Comparison of ENCODE assay signal across 24 cellular contexts in the genomic region with DNA sequence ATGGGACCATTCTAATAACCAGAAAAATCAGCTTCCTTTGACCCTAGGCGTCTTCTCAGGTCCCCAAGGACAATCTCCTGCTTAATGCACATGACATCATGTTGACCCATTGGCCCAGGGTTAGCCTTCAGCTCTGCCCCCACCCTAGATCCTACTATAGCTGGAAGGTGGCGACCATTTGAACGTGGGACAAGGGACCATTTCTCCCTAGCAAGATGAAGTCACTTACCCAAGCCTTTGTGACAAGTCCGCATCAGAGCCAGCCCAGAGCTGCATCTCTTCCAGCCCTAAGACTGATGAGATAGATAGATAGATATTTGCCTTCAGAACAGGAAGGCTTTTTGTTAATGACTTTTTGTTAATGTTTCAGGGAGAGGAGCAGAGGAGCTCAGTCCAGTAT.
"Had no signal": no experiment of that assay in that cellular context is flagged by ENCODE, and none has a peak within 500 bp of the region (broad histone marks: within the 10 kb centered on the region; RNA-seq: fewer than 3 reads in every experiment).

No MANE protein-coding gene starts in this region.

- H3K36me3 ChIP-seq: MG63, Peyer's patch, SJCRH30 had no signal

- H3K9ac ChIP-seq: KMS-11, SK-N-SH had no signal

- FAIRE-seq: astrocyte had no signal

- H3K4me2 ChIP-seq: KMS-11, SK-N-SH had no signal

- H3K4me3 Mint-ChIP-seq: activated CD4-positive, alpha-beta memory T cell treated with anti-CD3 and anti-CD28 coated beads, Interleukin-2, amount 10 ng/mL, durations not matched to agents 7 days and 5 days; activated CD4-positive, alpha-beta T cell treated with anti-CD3 and anti-CD28 coated beads for 36 hours; activated naive CD8-positive, alpha-beta T cell; activated T-cell treated with anti-CD3 and anti-CD28 coated beads, Interleukin-2, amount 50 U/mL, for 4 hours; brain; central memory CD8-positive, alpha-beta T cell had no signal

- ATAC-seq: activated CD4-positive, alpha-beta T cell treated with anti-CD3 and anti-CD28 coated beads for 36 hours; activated T-cell treated with anti-CD3 and anti-CD28 coated beads, Interleukin-2, amount 50 U/mL, for 4 hours had no signal

- DNase-seq: activated CD4-positive, alpha-beta memory T cell treated with anti-CD3 and anti-CD28 coated beads, Interleukin-2, amount 10 ng/mL, durations not matched to agents 7 days and 5 days; activated CD4-positive, alpha-beta T cell treated with anti-CD3 and anti-CD28 coated beads for 36 hours; activated CD4-positive, alpha-beta T cell treated with anti-CD3 and anti-CD28 coated beads, Interleukin-2, amount 50 U/mL, for 1 hour; activated effector memory CD4-positive, alpha-beta T cell treated with anti-CD3 and anti-CD28 coated beads, Interleukin-2, amount 50 U/mL, for 16 hours; activated naive CD4-positive, alpha-beta T cell treated with Interleukin-2 at 50 U/mL for 16 hours; activated T-cell treated with anti-CD3 and anti-CD28 coated beads, Interleukin-2, amount 50 U/mL, for 4 hours; amygdala; MG63; MV-4-11; NCI-H1105; NCI-H1694 treated with DMSO at 0.1 percent for 48 hours; NCI-H2029 treated with DMSO at 0.1 percent for 48 hours; NCI-H510A treated with DMSO at 0.1 percent for 48 hours; SJCRH30; SK-N-SH; T-helper 1 cell had no signal

- H3K36me3 Mint-ChIP-seq: activated naive CD8-positive, alpha-beta T cell; brain had no signal

- H3K9me3 Mint-ChIP-seq: activated CD4-positive, alpha-beta memory T cell treated with anti-CD3 and anti-CD28 coated beads, Interleukin-2, amount 10 ng/mL, durations not matched to agents 7 days and 5 days; activated T-cell treated with anti-CD3 and anti-CD28 coated beads, Interleukin-2, amount 50 U/mL, for 4 hours; brain; central memory CD8-positive, alpha-beta T cell had no signal

- H3K27me3 ChIP-seq: MG63, Peyer's patch had no signal

- H3K27ac ChIP-seq: KMS-11, Peyer's patch, RWPE1, SJCRH30, VCaP had no signal

- H3K4me3 ChIP-seq: MG63, Peyer's patch, SJCRH30 had no signal

- H3K27ac Mint-ChIP-seq: activated CD4-positive, alpha-beta memory T cell treated with anti-CD3 and anti-CD28 coated beads, Interleukin-2, amount 10 ng/mL, durations not matched to agents 7 days and 5 days; activated CD4-positive, alpha-beta T cell treated with anti-CD3 and anti-CD28 coated beads for 36 hours; activated naive CD8-positive, alpha-beta T cell; brain had no signal

- H3K9me3 ChIP-seq: MG63, Peyer's patch, SK-N-SH had no signal
